In the genomic region with DNA sequence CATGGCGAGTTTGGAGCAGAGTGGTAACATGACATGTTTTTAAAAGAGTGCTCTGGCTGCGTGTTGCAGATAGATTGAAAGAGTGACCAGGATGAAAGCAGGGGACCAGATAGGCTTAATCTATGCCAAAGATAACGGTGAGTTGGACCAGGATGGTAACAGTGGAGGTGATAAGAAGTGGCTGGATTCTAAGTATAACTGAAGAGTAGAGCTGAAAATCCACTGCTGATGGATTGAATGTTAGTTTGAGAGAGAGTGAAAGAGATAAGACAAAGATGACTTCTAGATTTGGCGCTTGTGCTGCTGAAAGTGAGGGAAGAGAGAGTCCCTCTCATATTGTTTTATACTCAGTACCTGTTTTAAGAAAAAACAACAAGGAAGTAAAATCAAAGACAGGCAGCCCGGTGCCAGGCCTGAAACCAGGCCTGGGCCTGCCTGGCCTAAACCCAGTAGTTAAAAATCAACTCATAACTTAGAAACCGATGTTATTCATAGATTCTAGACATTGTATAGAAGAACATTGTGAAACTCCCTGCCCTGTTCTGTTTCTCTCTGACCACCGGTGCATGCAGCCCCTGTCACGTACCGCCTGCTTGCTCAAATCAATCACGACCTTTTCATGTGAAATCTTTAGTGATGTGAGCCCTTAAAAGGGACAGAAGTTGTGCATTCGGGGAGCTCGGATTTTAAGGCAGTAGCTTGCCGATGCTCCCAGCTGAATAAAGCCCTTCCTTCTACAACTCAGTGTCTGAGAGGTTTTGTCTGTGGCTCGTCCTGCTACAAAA, we compare ENCODE assay signal across 14 cellular contexts. TPM values are rescaled to one million over a fixed set of nuclear protein-coding genes. Genes with fewer than 3 reads are reported as not detected.
"Had no signal": no experiment of that assay in that cellular context is flagged by ENCODE, and none has a peak within 500 bp of the region (broad histone marks: within the 10 kb centered on the region; RNA-seq: fewer than 3 reads in every experiment).

No MANE protein-coding gene starts in this region.

RNA-seq across cellular contexts. Expression of gene MYOCOS, which starts 6.7 kb away (rescaled TPM):
- total RNA-seq: activated CD4-positive, alpha-beta memory T cell treated with anti-CD3 and anti-CD28 coated beads for 36 hours; adrenal gland; astrocyte; breast epithelium; left cardiac atrium; lower leg skin; right cardiac atrium; skeletal muscle tissue; urinary bladder had no signal
- polyA plus RNA-seq: adrenal gland; naive thymus-derived CD8-positive, alpha-beta T cell; psoas muscle; urinary bladder had no signal

RNA-seq across cellular contexts. Expression of gene MYOC, which starts 37.2 kb away (rescaled TPM):
- total RNA-seq: activated B cell treated with CpG ODN at 0.5 μM for 24 hours; activated CD4-positive, alpha-beta memory T cell treated with anti-CD3 and anti-CD28 coated beads for 36 hours; activated naive CD4-positive, alpha-beta T cell treated with anti-CD3 and anti-CD28 coated beads, Interleukin-2, amount 50 U/mL, for 72 hours; activated T-helper 1 cell treated with anti-CD3 and anti-CD28 coated beads, Interleukin-12 subunit alpha, Interleukin-12 subunit beta, Interleukin-2, Interleukin-4 antibody, amounts not matched to agents 30 ng/mL and 10 ng/mL and 1 ng/mL, durations not matched to agents 14 hours and 24 hours and 36 hours; astrocyte; naive thymus-derived CD8-positive, alpha-beta T cell had no signal
- polyA plus RNA-seq: naive thymus-derived CD8-positive, alpha-beta T cell had no signal
